Comparison of ENCODE assay signal across 3 cellular contexts in the genomic region with DNA sequence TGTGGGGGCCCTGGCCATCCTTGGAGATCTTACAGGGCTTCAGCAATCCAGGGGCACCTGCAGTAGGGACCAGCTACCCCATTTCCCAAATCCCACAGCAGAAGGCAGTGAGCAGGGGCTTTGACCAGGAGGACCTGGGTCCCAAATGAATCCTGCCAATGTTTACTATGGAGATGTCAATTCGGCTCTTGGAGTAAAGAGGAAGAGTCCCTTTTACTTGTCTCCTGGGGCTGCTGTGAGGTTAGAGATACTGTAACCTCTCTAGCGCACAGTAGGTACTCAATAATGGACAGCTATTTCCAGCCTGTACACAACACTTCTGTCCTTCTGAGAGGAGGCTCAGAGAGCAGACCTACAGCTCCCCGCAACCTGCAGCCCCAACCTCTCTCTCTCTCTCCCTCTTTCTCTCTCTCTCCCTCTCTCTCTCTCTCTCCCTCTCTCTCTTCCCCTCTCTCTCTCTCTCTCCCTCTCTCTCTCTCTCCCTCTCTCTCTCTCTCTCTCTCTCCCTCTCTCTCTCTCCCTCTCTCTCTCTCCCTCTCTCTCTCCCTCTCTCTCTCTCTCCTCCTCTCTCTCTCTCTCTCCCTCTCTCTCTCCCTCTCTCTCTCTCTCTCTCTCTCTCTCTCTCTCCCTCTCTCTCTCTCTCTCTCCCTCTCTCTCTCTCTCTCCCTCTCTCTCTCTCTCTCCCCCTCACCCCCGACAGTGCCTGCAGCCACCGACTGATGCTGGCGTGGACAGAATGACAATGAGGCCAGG. TPM values are rescaled to one million over a fixed set of nuclear protein-coding genes. Genes with fewer than 3 reads are reported as not detected.
"Had no signal": no experiment of that assay in that cellular context is flagged by ENCODE, and none has a peak within 500 bp of the region (broad histone marks: within the 10 kb centered on the region; RNA-seq: fewer than 3 reads in every experiment).

No MANE protein-coding gene starts in this region.

RNA-seq across cellular contexts. Expression of a gene that starts 46.4 kb away (rescaled TPM):
- total RNA-seq: kidney epithelial cell, lung microvascular endothelial cell, smooth muscle cell had no signal
- polyA plus RNA-seq: smooth muscle cell had no signal
